In genomic region chr14:77097689-77098469, GRCh38 we compare ENCODE assay signal across 8 cellular contexts. TPM values are rescaled to one million over a fixed set of nuclear protein-coding genes. Genes with fewer than 3 reads are reported as not detected.
A peak's percentile ranks its signal among the peaks of the same experiment; 100 is the strongest.
DNase-seq lines count a peak whose midpoint lies in the region; ATAC-seq and TF ChIP-seq lines count a peak whose summit lies in the region.

Gene CIPC (plus strand): TSS chr14:77098258. CDS start chr14:77105709, 7,451 bp downstream.

- POLR2A ChIA-PET in activated B cell treated with CpG ODN at 0.5 μM for 24 hours (lab: Charles Lee), result interaction anchor here (0.6 to 11.9 kb wide), 10 partner anchors 14 to 501 kb away, joined by 3 to 329 read pairs (median 5); partner anchors contain the start of genes ANGEL1, GSTZ1, IRF2BPL and POMT2

- H3K27ac ChIP-seq in caudate nucleus (ENCODE audit: low read depth, low read length), result peak within 1 kb of the TSS; percentile 99

- peaks cover 71% of the 10 kb centered on the region for H3K4me1 Mint-ChIP-seq in activated B cell treated with CpG ODN at 0.5 μM for 24 hours
- peaks cover 29 to 45% of the 10 kb centered on the region in 2 donors for H3K4me1 Mint-ChIP-seq in immature natural killer cell

- in situ Hi-C loops in GM18951 (cut with MboI; ENCODE audit: low sequenced_read_pairs, unreplicated experiment), result no loop called here

- ATAC-seq in HG03196 (IDR thresholded peaks at IDR 0.05; ENCODE audit: unreplicated experiment), result peak; percentile 84
- peak; percentile 86 for ATAC-seq in activated B cell treated with CpG ODN at 0.5 μM for 24 hours (ENCODE audit: low read depth)

- intact Hi-C loops in activated B cell treated with CpG ODN at 0.5 μM for 24 hours (cut with micrococcal nuclease), result loop anchor here (1.0 to 5.0 kb wide), 9 partner anchors 10 to 360 kb away; partner anchors contain the start of genes AHSA1, ANGEL1, GSTZ1 and IRF2BPL

- CTCF ChIA-PET in activated B cell treated with CpG ODN at 0.5 μM for 24 hours (lab: Charles Lee), result interaction anchor here (0.7 to 11.3 kb wide), 6 partner anchors 11 to 218 kb away, joined by 3 to 112 read pairs (median 7); no protein-coding TSS in a partner anchor

- no peaks in the 10 kb centered on the region for H3K9me3 Mint-ChIP-seq in activated B cell treated with CpG ODN at 0.5 μM for 24 hours
- no peaks in the 10 kb centered on the region for H3K9me3 Mint-ChIP-seq in immature natural killer cell

- DNase-seq in AG08395 (ENCODE audit: low spot score), result peak; percentile 99
- peak; percentile 100 for DNase-seq in NCI-H345 (lab: John Stamatoyannopoulos, UW)
- DNase-seq in activated B cell treated with CpG ODN at 0.5 μM for 24 hours, result peak; percentile 96
- DNase-seq in caudate nucleus (lab: John Stamatoyannopoulos, UW), result peak; percentile 85 to 100 (median 99)
- peak; percentile 99 for DNase-seq in immature natural killer cell
- DNase-seq in smooth muscle cell of the brain vasculature (ENCODE audit: low read depth, low spot score), result peak; percentile 97

- H3K27ac Mint-ChIP-seq in activated B cell treated with CpG ODN at 0.5 μM for 24 hours (peak within 1 kb of the TSS; percentile 98), immature natural killer cell (peak within 1 kb of the TSS; percentile 87 to 98 (median 96))

- TF ChIP-seq POLR2A in GM18951 (IDR thresholded peaks at IDR 0.05; ENCODE audit: extremely low read depth, insufficient read depth, insufficient read length), result peak; percentile 75

- H3K36me3 Mint-ChIP-seq in activated B cell treated with CpG ODN at 0.5 μM for 24 hours (ENCODE audit: low read depth) (peaks cover 13% of the 10 kb centered on the region), immature natural killer cell (no peaks in the 10 kb centered on the region)

- peak within 1 kb of the TSS; percentile 99 for H3K4me3 Mint-ChIP-seq in activated B cell treated with CpG ODN at 0.5 μM for 24 hours
- peak within 1 kb of the TSS; percentile 86 to 93 (median 91) for H3K4me3 Mint-ChIP-seq in immature natural killer cell

- H3K27me3 Mint-ChIP-seq in activated B cell treated with CpG ODN at 0.5 μM for 24 hours, result no peaks in the 10 kb centered on the region
- peaks cover 3 to 10% (median 4%) of the 10 kb centered on the region in 3 donors for H3K27me3 Mint-ChIP-seq in immature natural killer cell (ENCODE audit: low read depth in 3 of 3)

- TF ChIP-seq CTCF in activated B cell treated with CpG ODN at 0.5 μM for 24 hours (IDR thresholded peaks at IDR 0.05), result no peak

RNA-seq across cellular contexts. Expression of gene CIPC, which starts in this region (rescaled TPM):
- total RNA-seq in activated B cell treated with CpG ODN at 0.5 μM for 24 hours, result 26.6 and 28.5 TPM in 2 replicates
- polyA plus RNA-seq in immature natural killer cell, result 1 to 10 TPM; 2.0 to 6.7 (median 3.2) TPM

Comparison
In these comparisons a context has a peak if more than half of its experiments do, and no peak if none do; other contexts are left out.
1. Peak in every context shown above with its lines: DNase-seq, ATAC-seq and H3K27ac ChIP-seq.